1 cellular context compared by ENCODE assay signal in genomic region chr6:157539900-157540752, GRCh38.
TF ChIP-seq lines count a peak whose summit lies in the region.

No MANE protein-coding gene starts in this region.

TF ChIP-seq in HepG2, 621 proteins besides CTCF, POLR2A, EP300 and RAD21 (continued from another document and continues in another):
- TF ChIP-seq RERE (CRISPR knock-in tag; IDR thresholded peaks at IDR 0.05; ENCODE audit: low read depth), result no peak; the same call in 1 of the 2 replicates
- TF ChIP-seq KLF13 (CRISPR knock-in tag; IDR thresholded peaks at IDR 0.05), result no peak
- 0 out of 2 replicates have a peak, but pooled peaks have one; percentile 56 for TF ChIP-seq ZFP1 (CRISPR knock-in tag; IDR thresholded peaks at IDR 0.05)
- TF ChIP-seq ZNF263 (CRISPR knock-in tag; IDR thresholded peaks at IDR 0.05), result peak; percentile 60
- TF ChIP-seq HNF4G (IDR thresholded peaks at IDR 0.05; ENCODE audit: borderline replicate concordance, low read depth, low read length), result peak; percentile 98
- TF ChIP-seq HNF4G (CRISPR knock-in tag; IDR thresholded peaks at IDR 0.05; ENCODE audit: borderline replicate concordance, low read depth), result peak; percentile 99
- no peak; the same call in 1 of the 2 replicates for TF ChIP-seq PRDM15 (CRISPR knock-in tag; IDR thresholded peaks at IDR 0.05)
- no peak for TF ChIP-seq HOXA9 (CRISPR knock-in tag; IDR thresholded peaks at IDR 0.05; ENCODE audit: borderline replicate concordance)
- TF ChIP-seq ZNF430 (CRISPR knock-in tag; IDR thresholded peaks at IDR 0.05), result peak; percentile 86; the same call in 1 of the 2 replicates
- no peak for TF ChIP-seq GRHL1 (CRISPR knock-in tag; conservative IDR thresholded peaks at IDR 0.05)
- no peak for TF ChIP-seq ARNT (IDR thresholded peaks at IDR 0.05)
- no peak for TF ChIP-seq ATF3 (CRISPR knock-in tag; IDR thresholded peaks at IDR 0.05)
- TF ChIP-seq ZNF205 (CRISPR knock-in tag; IDR thresholded peaks at IDR 0.05), result peak; percentile 93
- TF ChIP-seq ZNF225 (CRISPR knock-in tag; IDR thresholded peaks at IDR 0.05), result peak; percentile 44; the same call in 1 of the 2 replicates
- no peak for TF ChIP-seq DDIT3 (CRISPR knock-in tag; IDR thresholded peaks at IDR 0.05)
- no peak for TF ChIP-seq MTF2 (CRISPR knock-in tag; IDR thresholded peaks at IDR 0.05; ENCODE audit: borderline replicate concordance)
- TF ChIP-seq ZNF816 (CRISPR knock-in tag; IDR thresholded peaks at IDR 0.05; ENCODE audit: borderline replicate concordance), result peak; percentile 93; the same call in 1 of the 2 replicates
- TF ChIP-seq ZNF724P (CRISPR knock-in tag; IDR thresholded peaks at IDR 0.05; ENCODE audit: borderline replicate concordance), result no peak
- TF ChIP-seq ZNF564 (CRISPR knock-in tag; IDR thresholded peaks at IDR 0.05), result peak; percentile 85; the same call in 1 of the 2 replicates
- TF ChIP-seq ZNF496 (CRISPR knock-in tag; IDR thresholded peaks at IDR 0.05; ENCODE audit: insufficient replicate concordance), result no peak
- no peak; the same call in 1 of the 2 replicates for TF ChIP-seq AKAP8 (CRISPR knock-in tag; IDR thresholded peaks at IDR 0.05)
- TF ChIP-seq E2F5 (CRISPR knock-in tag; conservative IDR thresholded peaks at IDR 0.05), result no peak
- TF ChIP-seq DBP (CRISPR knock-in tag; IDR thresholded peaks at IDR 0.05; ENCODE audit: not compliant biosample characterization), result no peak
- no peak for TF ChIP-seq FIP1L1 (IDR thresholded peaks at IDR 0.05; ENCODE audit: borderline replicate concordance, insufficient read depth, low read depth, low read length)
- peak; percentile 98 for TF ChIP-seq GATAD2A (CRISPR knock-in tag; IDR thresholded peaks at IDR 0.05)
- TF ChIP-seq SMYD3 (CRISPR knock-in tag; IDR thresholded peaks at IDR 0.05), result peak; percentile 85; the same call in 1 of the 2 replicates
- no peak for TF ChIP-seq PHF5A (CRISPR knock-in tag; IDR thresholded peaks at IDR 0.05; ENCODE audit: low read depth, unreplicated experiment)
- TF ChIP-seq ZNF407 (CRISPR knock-in tag; IDR thresholded peaks at IDR 0.05; ENCODE audit: not compliant biosample characterization), result no peak
- no peak for TF ChIP-seq MBD4 (IDR thresholded peaks at IDR 0.05; ENCODE audit: borderline replicate concordance, low read length)
- TF ChIP-seq ZNF549 (CRISPR knock-in tag; IDR thresholded peaks at IDR 0.05), result no peak
- TF ChIP-seq MIER3 (CRISPR knock-in tag; IDR thresholded peaks at IDR 0.05; ENCODE audit: borderline replicate concordance), result peak; percentile 93
- no peak for TF ChIP-seq CENPX (CRISPR knock-in tag; IDR thresholded peaks at IDR 0.05)
- TF ChIP-seq CSRNP1 (CRISPR knock-in tag; IDR thresholded peaks at IDR 0.05), result peak; percentile 95
- peak; percentile 65 for TF ChIP-seq SP5 (CRISPR knock-in tag; IDR thresholded peaks at IDR 0.05; ENCODE audit: borderline replicate concordance, low read depth)
